11 cellular contexts compared by ENCODE assay signal in the genomic region with DNA sequence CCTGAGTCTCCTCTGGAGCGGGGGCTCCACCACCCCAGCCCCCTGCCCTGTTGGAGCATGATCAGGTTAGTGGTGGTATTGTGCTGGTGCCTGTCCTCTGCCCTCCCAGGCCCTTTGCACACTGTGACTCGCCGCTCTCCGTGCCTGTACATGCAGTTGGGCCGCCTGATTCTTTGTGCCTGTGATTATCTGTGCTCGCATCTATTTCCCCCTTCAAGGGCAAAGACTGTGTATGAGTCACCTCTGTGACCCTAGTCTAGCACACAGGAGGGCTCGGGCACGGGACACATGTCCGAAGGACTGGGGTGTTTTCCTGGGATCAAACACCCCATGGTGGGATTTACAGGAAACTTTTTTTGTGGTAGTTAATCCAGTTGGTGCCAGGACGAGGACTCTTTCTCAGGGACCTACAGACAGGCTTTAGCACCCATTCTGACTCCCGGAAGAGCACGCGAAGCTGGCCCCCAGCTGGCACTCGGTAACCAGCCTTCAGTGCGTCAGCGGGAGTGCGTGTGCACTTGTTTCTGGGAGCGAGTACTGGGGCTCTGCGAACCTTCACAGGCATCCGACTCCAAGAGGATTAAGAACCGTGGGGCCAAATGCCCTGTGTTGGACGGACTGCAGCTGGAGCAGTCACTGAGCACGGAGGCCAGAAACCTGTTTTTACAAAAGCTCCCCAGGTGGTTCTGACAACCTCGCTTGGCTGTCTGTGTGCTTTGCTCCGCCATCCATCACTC. TPM values are rescaled to one million over a fixed set of nuclear protein-coding genes. Genes with fewer than 3 reads are reported as not detected.
DNase-seq lines count a peak whose midpoint lies in the region; ATAC-seq and TF ChIP-seq lines count a peak whose summit lies in the region.
"Had no signal": no experiment of that assay in that cellular context is flagged by ENCODE, and none has a peak within 500 bp of the region (broad histone marks: within the 10 kb centered on the region; RNA-seq: fewer than 3 reads in every experiment).

No MANE protein-coding gene starts in this region.

- POLR2A ChIA-PET in activated CD4-positive, alpha-beta memory T cell treated with anti-CD3 and anti-CD28 coated beads, Interleukin-2, amount 10 ng/mL, durations not matched to agents 7 days and 5 days (lab: Charles Lee) = no interaction called here

- no peaks in the 10 kb centered on the region for H3K9me3 Mint-ChIP-seq in activated CD4-positive, alpha-beta memory T cell treated with anti-CD3 and anti-CD28 coated beads, Interleukin-2, amount 10 ng/mL, durations not matched to agents 7 days and 5 days
- H3K9me3 Mint-ChIP-seq: activated B cell treated with CpG ODN at 0.5 μM for 24 hours, IgD-negative memory B cell had no signal

- H3K4me1 ChIP-seq in gastrocnemius medialis = peaks cover 65 to 89% of the 10 kb centered on the region in 2 donors

- DNase-seq in H7 (peak; percentile 71), amniotic epithelial cell (ENCODE audit: low read depth) (peak; percentile 60), glomerular visceral epithelial cell (ENCODE audit: extremely low spot score) (peak; percentile 61), gastrocnemius medialis (peak in 1 of 2 donors; percentile 62), NCI-H510A treated with DMSO at 0.1 percent for 48 hours (lab: John Stamatoyannopoulos, UW) (no peak), NCI-H2196 treated with DMSO at 0.1 percent for 48 hours (lab: John Stamatoyannopoulos, UW; ENCODE audit: unreplicated experiment) (no peak), sciatic nerve (ENCODE audit: low spot score) (no peak)
- DNase-seq in activated CD4-positive, alpha-beta memory T cell treated with anti-CD3 and anti-CD28 coated beads, Interleukin-2, amount 10 ng/mL, durations not matched to agents 7 days and 5 days = no peak
- DNase-seq: activated B cell treated with CpG ODN at 0.5 μM for 24 hours, DMS79 treated with DMSO at 0.1 percent for 48 hours had no signal

- H3K4me3 Mint-ChIP-seq in activated CD4-positive, alpha-beta memory T cell treated with anti-CD3 and anti-CD28 coated beads, Interleukin-2, amount 10 ng/mL, durations not matched to agents 7 days and 5 days = no peak overlapping the region
- H3K4me3 Mint-ChIP-seq: activated B cell treated with CpG ODN at 0.5 μM for 24 hours had no signal

- TF ChIP-seq POLR2A in gastrocnemius medialis (IDR thresholded peaks at IDR 0.05) = no peak

- H3K36me3 ChIP-seq in H7 (replicated peaks; ENCODE audit: control insufficient read depth, insufficient read depth, low read length) (no peaks in the 10 kb centered on the region; the same call in 1 of the 2 replicates), gastrocnemius medialis (no peaks in the 10 kb centered on the region)

- no peak for TF ChIP-seq CTCF in gastrocnemius medialis (IDR thresholded peaks at IDR 0.05 in 4 of 5, conservative IDR thresholded peaks at IDR 0.05 in 1 of 5)

- H3K27me3 Mint-ChIP-seq in activated CD4-positive, alpha-beta memory T cell treated with anti-CD3 and anti-CD28 coated beads, Interleukin-2, amount 10 ng/mL, durations not matched to agents 7 days and 5 days = no peaks in the 10 kb centered on the region
- H3K27me3 Mint-ChIP-seq: activated B cell treated with CpG ODN at 0.5 μM for 24 hours, IgD-negative memory B cell had no signal

- intact Hi-C loops in gastrocnemius medialis (cut with DNase I; ENCODE audit: low total_unique reads) = loop anchor here (10.0 kb wide), 1 partner anchor 225 kb away; a partner anchor contains a TSS
- intact Hi-C loops in sciatic nerve (cut with DNase I) = no loop called here

- peak overlapping the region; percentile 83 to 91 (median 86) for H3K27ac ChIP-seq in gastrocnemius medialis

- H3K9me3 ChIP-seq in gastrocnemius medialis = no peaks in the 10 kb centered on the region

- peaks cover 46% of the 10 kb centered on the region for H3K4me1 Mint-ChIP-seq in activated CD4-positive, alpha-beta memory T cell treated with anti-CD3 and anti-CD28 coated beads, Interleukin-2, amount 10 ng/mL, durations not matched to agents 7 days and 5 days

- in situ Hi-C loops in gastrocnemius medialis (cut with MboI; ENCODE audit: low sequenced_read_pairs in 4 of 4) = no loop called here

- H3K4me3 ChIP-seq in H7 (ENCODE audit: insufficient read depth, low read depth, low read length) (no peak overlapping the region), gastrocnemius medialis (peak overlapping the region in 1 of 4 donors; percentile 11)

- H3K36me3 Mint-ChIP-seq in activated CD4-positive, alpha-beta memory T cell treated with anti-CD3 and anti-CD28 coated beads, Interleukin-2, amount 10 ng/mL, durations not matched to agents 7 days and 5 days (ENCODE audit: low read depth) = peaks cover 3% of the 10 kb centered on the region

- no peak overlapping the region for H3K27ac Mint-ChIP-seq in activated CD4-positive, alpha-beta memory T cell treated with anti-CD3 and anti-CD28 coated beads, Interleukin-2, amount 10 ng/mL, durations not matched to agents 7 days and 5 days
- H3K27ac Mint-ChIP-seq: activated B cell treated with CpG ODN at 0.5 μM for 24 hours had no signal

- CTCF ChIA-PET in activated CD4-positive, alpha-beta memory T cell treated with anti-CD3 and anti-CD28 coated beads, Interleukin-2, amount 10 ng/mL, durations not matched to agents 7 days and 5 days (lab: Charles Lee) = interaction anchor here (1.1 kb wide), 1 partner anchor 26 kb away, joined by 3 read pairs; no protein-coding TSS in a partner anchor

- no peaks in the 10 kb centered on the region for H3K27me3 ChIP-seq in H7 (ENCODE audit: control insufficient read depth, insufficient read depth, low read length)
- H3K27me3 ChIP-seq in gastrocnemius medialis = no peaks in the 10 kb centered on the region

- ATAC-seq in gastrocnemius medialis (peak; percentile 41 to 46), sciatic nerve (no peak)

RNA-seq across cellular contexts. Expression of a gene that starts 6.7 kb away (rescaled TPM):
- total RNA-seq in H7 (2014; rRNA removed; shearing (Covaris generic)) = 30.0 and 32.9 TPM in 2 replicates
- total RNA-seq in gastrocnemius medialis (10 to 100 TPM; 30.5 to 51.1 (median 39.7) TPM), sciatic nerve (19.3 TPM)
- 10 to 100 TPM; 16.3 to 16.4 TPM for total RNA-seq in activated CD4-positive, alpha-beta memory T cell treated with anti-CD3 and anti-CD28 coated beads, Interleukin-2, amount 10 ng/mL, durations not matched to agents 7 days and 5 days

RNA-seq across cellular contexts. Expression of a gene that starts 20.6 kb away (rescaled TPM):
- 72.2 and 77.0 TPM in 2 replicates for total RNA-seq in H7 (2014; rRNA removed; shearing (Covaris generic))
- total RNA-seq in gastrocnemius medialis (10 to 100 TPM; 18.6 to 33.4 (median 27.9) TPM), sciatic nerve (8.8 TPM)
- total RNA-seq in activated CD4-positive, alpha-beta memory T cell treated with anti-CD3 and anti-CD28 coated beads, Interleukin-2, amount 10 ng/mL, durations not matched to agents 7 days and 5 days = 10 to 100 TPM; 31.7 to 35.5 TPM

RNA-seq across cellular contexts. Expression of a gene that starts 23.4 kb away (rescaled TPM):
- total RNA-seq in H7 (2014; rRNA removed; shearing (Covaris generic)) = 2.6 and 4.2 TPM in 2 replicates
- total RNA-seq in gastrocnemius medialis (not detected), sciatic nerve (0.45 TPM)
- 1 to 10 TPM; 5.4 to 5.9 TPM for total RNA-seq in activated CD4-positive, alpha-beta memory T cell treated with anti-CD3 and anti-CD28 coated beads, Interleukin-2, amount 10 ng/mL, durations not matched to agents 7 days and 5 days

Comparison
In these comparisons a context has a peak if more than half of its experiments do, and no peak if none do; other contexts are left out.
1. DNase-seq: peak in H7 (single experiment), amniotic epithelial cell (single experiment) and glomerular visceral epithelial cell (single experiment); none in NCI-H510A treated with DMSO at 0.1 percent for 48 hours (single experiment), NCI-H2196 treated with DMSO at 0.1 percent for 48 hours (single experiment), sciatic nerve (single experiment) and activated CD4-positive, alpha-beta memory T cell treated with anti-CD3 and anti-CD28 coated beads, Interleukin-2, amount 10 ng/mL, durations not matched to agents 7 days and 5 days (single experiment).